In genomic region chr2:25362564-25363145, GRCh38 we compare ENCODE assay signal across 9 cellular contexts. TPM values are rescaled to one million over a fixed set of nuclear protein-coding genes. Genes with fewer than 3 reads are reported as not detected.
DNase-seq lines count a peak whose midpoint lies in the region; ATAC-seq, FAIRE-seq and TF ChIP-seq lines count a peak whose summit lies in the region.
"Had no signal": no experiment of that assay in that cellular context is flagged by ENCODE, and none has a peak within 500 bp of the region (broad histone marks: within the 10 kb centered on the region; RNA-seq: fewer than 3 reads in every experiment).

No MANE protein-coding gene starts in this region.

- H3K4me2 ChIP-seq in SU-DHL-6 (ENCODE audit: low read depth, low read length, poor library complexity, severe bottlenecking) (peak overlapping the region; percentile 76), GM12878 (ENCODE audit: control insufficient read depth, insufficient read depth) (peak overlapping the region; percentile 97)

- intact Hi-C loops in GM12878 (cut with micrococcal nuclease; ENCODE audit: unreplicated experiment) (loop anchor here (1.0 to 2.0 kb wide), 5 partner anchors 14 to 205 kb away; no protein-coding TSS in a partner anchor), right lobe of liver (cut with DNase I) (no loop called here)

- H3K4me3 ChIP-seq in SU-DHL-6 (ENCODE audit: insufficient read depth, low read length, poor library complexity, severe bottlenecking) (peak overlapping the region; percentile 42), GM12878 (peak overlapping the region; percentile 72), right lobe of liver (peak overlapping the region; percentile 10 to 44 (median 36))

- POLR2A ChIA-PET in GM12878 (lab: Charles Lee), result interaction anchor here (0.5 to 3.2 kb wide), 34 partner anchors 9 to 570 kb away, joined by 3 to 40 read pairs (median 5); no protein-coding TSS in a partner anchor

- peak overlapping the region; percentile 43 for H3K9ac ChIP-seq in SU-DHL-6 (ENCODE audit: low read length)
- peak overlapping the region; percentile 69 for H3K9ac ChIP-seq in GM12878 (ENCODE audit: control insufficient read depth, insufficient read depth, low read length)

- peak; percentile 11; the same call in 1 of the 2 replicates for TF ChIP-seq RAD21 in GM12878 (IDR thresholded peaks at IDR 0.05; ENCODE audit: insufficient read depth, low read depth, low read length)

- H3K79me2 ChIP-seq in SU-DHL-6 (ENCODE audit: insufficient read depth, low read length) (no peaks in the 10 kb centered on the region), GM12878 (ENCODE audit: control insufficient read depth, insufficient read depth, low read length) (no peaks in the 10 kb centered on the region)

- H3K27me3 ChIP-seq in SU-DHL-6 (ENCODE audit: low read length) (no peaks in the 10 kb centered on the region), GM12878 (replicated peaks in 1 of 2; ENCODE audit: control insufficient read depth in 2 of 2, insufficient read depth in 2 of 2, low read length in 1 of 2) (no peaks in the 10 kb centered on the region), right lobe of liver (no peaks in the 10 kb centered on the region)

- H3K9me3 ChIP-seq in SU-DHL-6 (ENCODE audit: insufficient read depth, low read length), result no peaks in the 10 kb centered on the region
- H3K9me3 ChIP-seq in GM12878 (replicated peaks; ENCODE audit: control insufficient read depth, insufficient read depth, low read length), result no peaks in the 10 kb centered on the region
- H3K9me3 ChIP-seq in right lobe of liver, result no peaks in the 10 kb centered on the region

- H3K36me3 ChIP-seq in SU-DHL-6 (ENCODE audit: low read length), result no peaks in the 10 kb centered on the region
- no peaks in the 10 kb centered on the region for H3K36me3 ChIP-seq in GM12878 (ENCODE audit: control insufficient read depth in 2 of 2, insufficient read depth in 2 of 2, low read length in 1 of 2)
- H3K36me3 ChIP-seq in right lobe of liver, result no peaks in the 10 kb centered on the region

- H3K27ac ChIP-seq in SU-DHL-6 (ENCODE audit: low read depth, low read length), result peak overlapping the region; percentile 57
- H3K27ac ChIP-seq in GM12878 (ENCODE audit: control insufficient read depth, insufficient read depth), result peak overlapping the region; percentile 84
- H3K27ac ChIP-seq in right lobe of liver, result peak overlapping the region in 2 of 3 donors; percentile 37 to 48
- H3K27ac ChIP-seq: C4-2B had no signal

- 1% methylated on average over 19 of the region's 19 CpGs for WGBS in GM12878 (ENCODE audit: insufficient coverage, insufficient replicate concordance, low lambda C conversion rate, missing lambda C conversion rate)
- WGBS in right lobe of liver (ENCODE audit: insufficient coverage, low coverage, low lambda C conversion rate, missing lambda C conversion rate), result 39% methylated on average over 16 of the region's 19 CpGs

- in situ Hi-C loops in GM12878 (cut with MboI), result no loop called here

- peak; percentile 75 for ATAC-seq in HG03108 (IDR thresholded peaks at IDR 0.05; ENCODE audit: unreplicated experiment)
- peak; percentile 92 for ATAC-seq in GM12878
- peak; percentile 23 to 50 (median 32) for ATAC-seq in right lobe of liver

- no peaks in the 10 kb centered on the region for H4K20me1 ChIP-seq in SU-DHL-6 (ENCODE audit: low read depth, low read length)
- H4K20me1 ChIP-seq in GM12878 (ENCODE audit: control insufficient read depth, insufficient read depth), result no peaks in the 10 kb centered on the region

- H2AFZ ChIP-seq in SU-DHL-6 (ENCODE audit: low read depth, low read length, severe bottlenecking), result peak overlapping the region; percentile 37
- peak overlapping the region; percentile 64 for H2AFZ ChIP-seq in GM12878 (ENCODE audit: control insufficient read depth, low read depth, low read length)

- H3K9me2 ChIP-seq in SU-DHL-6 (replicated peaks; ENCODE audit: insufficient read depth, low read length), result no peaks in the 10 kb centered on the region

- H3F3A ChIP-seq in SU-DHL-6 (ENCODE audit: insufficient read depth), result no peaks in the 10 kb centered on the region

- CTCF ChIA-PET in GM12878 (lab: Yijun Ruan, JAX), result interaction anchor here (0.7 to 8.6 kb wide), 58 partner anchors 9 to 434 kb away, joined by 3 to 126 read pairs (median 5); partner anchors contain the start of genes DNMT3A, DTNB and POMC

- RAD21 ChIA-PET in GM12878 (lab: Charles Lee; ENCODE audit: unreplicated experiment), result interaction anchor here (0.6 to 2.6 kb wide), 33 partner anchors 9 to 387 kb away, joined by 3 to 59 read pairs (median 5); no protein-coding TSS in a partner anchor

- peak; percentile 69; the same call in 1 of the 2 replicates for TF ChIP-seq POLR2A in GM12878 (IDR thresholded peaks at IDR 0.05; ENCODE audit: low read depth, low read length)
- TF ChIP-seq POLR2A in right lobe of liver (IDR thresholded peaks at IDR 0.05), result no peak

- SMC1A ChIA-PET in GM12878 (lab: Charles Lee; ENCODE audit: uncharacterized antibody, unreplicated experiment), result interaction anchor here (0.8 to 3.1 kb wide), 40 partner anchors 9 to 240 kb away, joined by 3 to 39 read pairs (median 5); partner anchors contain the start of gene DNMT3A

- TF ChIP-seq CTCF in SU-DHL-6 (IDR thresholded peaks at IDR 0.05; ENCODE audit: insufficient read depth, low read length, poor library complexity, severe bottlenecking) (no peak), GM12878 (IDR thresholded peaks at IDR 0.05 in 2 of 3, conservative IDR thresholded peaks at IDR 0.05 in 1 of 3; ENCODE audit: control insufficient read depth in 2 of 3, extremely low read depth in 1 of 3, insufficient read depth in 1 of 3, low read depth in 3 of 3, low read length in 3 of 3) (no peak), right lobe of liver (IDR thresholded peaks at IDR 0.05) (no peak)

- peak; percentile 89 for DNase-seq in SIG-M5 treated with dmso at 0.1 percent for 504 hours (lab: John Stamatoyannopoulos, UW; ENCODE audit: unreplicated experiment)
- DNase-seq in SIG-M5 (lab: John Stamatoyannopoulos, UW), result no peak
- peak; percentile 80 for DNase-seq in GM12878 (ENCODE audit: low read depth, low spot score)
- peak in 2 of 3 donors; percentile 55 to 71 for DNase-seq in right lobe of liver
- DNase-seq in stimulated activated CD8-positive, alpha-beta memory T cell treated with anti-CD3 and anti-CD28 coated beads, Interleukin-7, amount 100 ng/mL, for 4 hours (ENCODE audit: low read depth in 2 of 2), result peak; percentile 33 to 55
- no peak for DNase-seq in NCI-H2196 treated with DMSO at 0.1 percent for 48 hours (lab: John Stamatoyannopoulos, UW; ENCODE audit: unreplicated experiment)

- BruUV-seq in GM12878 (replicated peaks; lab: Mats Ljungman, UMichigan), result TSS peak; percentile 94

- FAIRE-seq in GM12878 (lab: Jason Lieb, UNC), result no peak

- peak; percentile 78 to 91; a peak in 3 of 4 replicates for TF ChIP-seq EP300 in GM12878 (IDR thresholded peaks at IDR 0.05; ENCODE audit: borderline replicate concordance in 1 of 2, control insufficient read depth in 1 of 2, low read depth in 2 of 2, low read length in 2 of 2)

- peaks cover 13% of the 10 kb centered on the region for H3K4me1 ChIP-seq in GM12878 (ENCODE audit: control insufficient read depth, insufficient read depth, low read length)
- H3K4me1 ChIP-seq in right lobe of liver, result no peaks in the 10 kb centered on the region

TF ChIP-seq in GM12878, 131 proteins besides CTCF, POLR2A, EP300 and RAD21 (continues in another document):
- TF ChIP-seq TCF12 (IDR thresholded peaks at IDR 0.05; ENCODE audit: low read depth, low read length), result peak; percentile 79
- no peak for TF ChIP-seq SIX5 (IDR thresholded peaks at IDR 0.05; ENCODE audit: low read depth, low read length, severe bottlenecking)
- TF ChIP-seq NFIC (IDR thresholded peaks at IDR 0.05; ENCODE audit: low read depth, low read length), result peak; percentile 80
- no peak for TF ChIP-seq CHD1 (IDR thresholded peaks at IDR 0.05; ENCODE audit: low read depth, low read length)
- TF ChIP-seq LARP7 (IDR thresholded peaks at IDR 0.05), result no peak; the same call in none of the 2 replicates
- peak; percentile 77; the same call in 1 of the 2 replicates for TF ChIP-seq ZNF217 (IDR thresholded peaks at IDR 0.05)
- TF ChIP-seq RFX5 (IDR thresholded peaks at IDR 0.05; ENCODE audit: low read depth, low read length), result no peak
- peak; percentile 92 for TF ChIP-seq NR2F1 (conservative IDR thresholded peaks at IDR 0.05)
- no peak for TF ChIP-seq ZZZ3 (IDR thresholded peaks at IDR 0.05; ENCODE audit: control insufficient read depth, insufficient read length, low read depth)

RNA-seq across cellular contexts. Expression of gene DNMT3A, which starts 20.9 kb away (rescaled TPM):
- total RNA-seq in GM12878 (2013; cell fraction: nucleolus; rRNA removed), result 87.0 and 94.0 TPM in 2 replicates
- 18.1 and 28.1 TPM in 2 replicates for total RNA-seq in GM12878 (2014; rRNA removed)
- 17.7 and 18.5 TPM in 2 replicates for total RNA-seq in GM12878 (2014; rRNA removed; fragmentation: Illumina TruSeq; extraction: Trizol)
- 47.8 and 51.6 TPM in 2 replicates for total RNA-seq in GM12878 (2021)
- polyA plus RNA-seq in GM12878 (2011; ENCODE audit: low read depth), result 9.7 TPM
- 4.9 and 7.4 TPM in 2 replicates for polyA plus RNA-seq in GM12878 (2011; rRNA removed)
- 8.9 and 11.4 TPM in 2 replicates for polyA plus RNA-seq in GM12878 (2011; cell fraction: cytosol; rRNA removed)
- 27.4 and 39.0 TPM in 2 replicates for polyA plus RNA-seq in GM12878 (2011; cell fraction: nucleus; rRNA removed)
- 17.3 and 21.3 TPM in 2 replicates for polyA plus RNA-seq in GM12878 (2012)
- 10.1 and 15.7 TPM in 2 replicates for polyA plus RNA-seq in GM12878 (2014; fragmentation: Illumina TruSeq; extraction: Trizol)
- polyA plus RNA-seq in GM12878 (2014; fragmentation: Nextera tagmentation; extraction: Ambion mirVana), result 10 to 100 TPM; 11.1 to 29.9 TPM
- polyA plus RNA-seq in GM12878 (2014; rRNA removed), result 24.5 and 25.4 TPM in 2 replicates
- polyA plus RNA-seq in GM12878 (2016; fragmentation: Nextera tagmentation; extraction: Ambion mirVana), result 10 to 100 TPM; 12.3 to 16.3 TPM
- polyA minus RNA-seq in GM12878 (2011; rRNA and poly(A)+ RNA removed), result 24.2 and 40.7 TPM in 2 replicates
- 7.3 and 19.0 TPM in 2 replicates for polyA minus RNA-seq in GM12878 (2011; cell fraction: cytosol; rRNA and poly(A)+ RNA removed)
- 17.5 and 40.3 TPM in 2 replicates for polyA minus RNA-seq in GM12878 (2011; cell fraction: nucleus; rRNA and poly(A)+ RNA removed)
- total RNA-seq in right lobe of liver, result 10 to 100 TPM in 3 of 6 experiments, 1 to 10 TPM in 3; 4.9 to 13.3 (median 9.3) TPM

Comparison
In these comparisons a context has a peak if more than half of its experiments do, and no peak if none do; other contexts are left out.
1. DNase-seq: peak in SIG-M5 treated with dmso at 0.1 percent for 504 hours (single experiment), GM12878 (single experiment), right lobe of liver (2 of 3) and stimulated activated CD8-positive, alpha-beta memory T cell treated with anti-CD3 and anti-CD28 coated beads, Interleukin-7, amount 100 ng/mL, for 4 hours (2 of 2); none in SIG-M5 (single experiment) and NCI-H2196 treated with DMSO at 0.1 percent for 48 hours (single experiment).
2. ATAC-seq: peak in every context shown above with its lines; median percentile 92 in GM12878; 75 in HG03108; 32 in right lobe of liver.
3. Peak in every context shown above with its lines, with median percentiles within 50 percentile points of each other: H3K27ac ChIP-seq and H3K4me3 ChIP-seq.